ENCODE assay signal across 20 cellular contexts in genomic region chr15:78716651-78717050, GRCh38.
"Had no signal": no experiment of that assay in that cellular context is flagged by ENCODE, and none has a peak within 500 bp of the region (broad histone marks: within the 10 kb centered on the region; RNA-seq: fewer than 3 reads in every experiment).

No MANE protein-coding gene starts in this region.

- H3K4me1 ChIP-seq: ascending aorta, heart left ventricle, right atrium auricular region had no signal

- H3K27ac ChIP-seq: ascending aorta, heart left ventricle, right atrium auricular region, SK-N-MC, transverse colon, WERI-Rb-1 had no signal

- H3K36me3 ChIP-seq: ascending aorta, heart left ventricle, right atrium auricular region, transverse colon, WERI-Rb-1 had no signal

- H3K4me1 Mint-ChIP-seq: naive B cell had no signal

- H3K9me3 Mint-ChIP-seq: activated CD8-positive, alpha-beta T cell treated with anti-CD3 and anti-CD28 coated beads for 36 hours had no signal

- H3K27me3 ChIP-seq: ascending aorta, right atrium auricular region, transverse colon had no signal

- FAIRE-seq: frontal cortex had no signal

- H3K4me3 Mint-ChIP-seq: activated CD8-positive, alpha-beta T cell treated with anti-CD3 and anti-CD28 coated beads for 36 hours; activated T-cell treated with anti-CD3 and anti-CD28 coated beads, Interleukin-2, amount 50 U/mL, for 72 hours; naive B cell; stimulated activated naive B cell treated with anti-CD40 and anti-IgM and Interleukin-4, amounts not matched to agents 10 μg/mL and 1 μg/mL and 100 μg/mL, for 72 hours had no signal

- H3K4me3 ChIP-seq: ascending aorta, heart left ventricle, right atrium auricular region, SK-N-MC, transverse colon had no signal

- DNase-seq: activated CD4-positive, alpha-beta T cell treated with anti-CD3 and anti-CD28 coated beads for 4 hours; activated CD8-positive, alpha-beta memory T cell treated with anti-CD3 and anti-CD28 coated beads, Interleukin-2, amount 50 U/mL, for 4 hours; activated CD8-positive, alpha-beta T cell treated with anti-CD3 and anti-CD28 coated beads for 36 hours; activated gamma-delta T cell treated with Interleukin-2 at 50 U/mL for 16 hours; activated T-cell treated with anti-CD3 and anti-CD28 coated beads, Interleukin-2, amount 50 U/mL, for 72 hours; cortex of kidney; effector CD8-positive, alpha-beta T cell; heart left ventricle; islet precursor cell; naive B cell; stimulated activated CD4-positive, alpha-beta T cell treated with anti-CD3 and anti-CD28 coated beads, Interleukin-2, amount 100 ng/mL, for 24 hours; stimulated activated naive B cell treated with anti-CD40 and anti-IgM and Interleukin-4, amounts not matched to agents 10 μg/mL and 1 μg/mL and 100 μg/mL, for 72 hours; substantia nigra; T-helper 1 cell; transverse colon; WERI-Rb-1 had no signal

- H3K27ac Mint-ChIP-seq: activated CD8-positive, alpha-beta T cell treated with anti-CD3 and anti-CD28 coated beads for 36 hours; activated T-cell treated with anti-CD3 and anti-CD28 coated beads, Interleukin-2, amount 50 U/mL, for 72 hours; naive B cell; stimulated activated naive B cell treated with anti-CD40 and anti-IgM and Interleukin-4, amounts not matched to agents 10 μg/mL and 1 μg/mL and 100 μg/mL, for 72 hours had no signal

- ATAC-seq: activated CD8-positive, alpha-beta T cell treated with anti-CD3 and anti-CD28 coated beads for 36 hours; heart left ventricle; stimulated activated naive B cell treated with anti-CD40 and anti-IgM and Interleukin-4, amounts not matched to agents 10 μg/mL and 1 μg/mL and 100 μg/mL, for 72 hours had no signal

- H3K36me3 Mint-ChIP-seq: naive B cell had no signal

- H3K9me3 ChIP-seq: ascending aorta, right atrium auricular region, transverse colon had no signal
